Comparison of ENCODE assay signal across 8 cellular contexts in genomic region chr17:68184816-68185436, GRCh38.
DNase-seq lines count a peak whose midpoint lies in the region; ATAC-seq, FAIRE-seq and TF ChIP-seq lines count a peak whose summit lies in the region.

No MANE protein-coding gene starts in this region.

- POLR2A ChIA-PET in activated CD4-positive, alpha-beta T cell treated with anti-CD3 and anti-CD28 coated beads, Interleukin-2, amount 10 ng/mL, durations not matched to agents 7 days and 5 days (lab: Charles Lee), result no interaction called here

- H3K9me3 Mint-ChIP-seq in activated CD4-positive, alpha-beta T cell treated with anti-CD3 and anti-CD28 coated beads, Interleukin-2, amount 10 ng/mL, durations not matched to agents 7 days and 5 days, result peaks cover 2% of the 10 kb centered on the region
- H3K9me3 Mint-ChIP-seq in natural killer cell treated with Interleukin-12 subunit alpha and Interleukin-12 subunit beta and Interleukin-15 and Interleukin-18, amount 100 ng/mL, for 72 hours, result no peaks in the 10 kb centered on the region
- H3K9me3 Mint-ChIP-seq in Calu3 (ENCODE audit: low read depth, unreplicated experiment), result no peaks in the 10 kb centered on the region

- no peak for DNase-seq in GM19239 (ENCODE audit: insufficient read length, low spot score)
- peak; percentile 78 for DNase-seq in activated CD4-positive, alpha-beta T cell treated with anti-CD3 and anti-CD28 coated beads, Interleukin-2, amount 10 ng/mL, durations not matched to agents 7 days and 5 days
- DNase-seq in natural killer cell treated with Interleukin-12 subunit alpha and Interleukin-12 subunit beta and Interleukin-15 and Interleukin-18, amount 100 ng/mL, for 72 hours (ENCODE audit: low spot score), result peak; percentile 85
- no peak for DNase-seq in GF-D8 (lab: John Stamatoyannopoulos, UW)
- no peak for DNase-seq in Calu3
- no peak for DNase-seq in NCI-H1694 treated with DMSO at 0.1 percent for 48 hours (lab: John Stamatoyannopoulos, UW)
- no peak for DNase-seq in Kasumi-1 (lab: John Stamatoyannopoulos, UW)

- peak; percentile 66 for ATAC-seq in HG03039 (IDR thresholded peaks at IDR 0.05; ENCODE audit: unreplicated experiment)
- ATAC-seq in natural killer cell treated with Interleukin-12 subunit alpha and Interleukin-12 subunit beta and Interleukin-15 and Interleukin-18, amount 100 ng/mL, for 72 hours, result peak; percentile 87 to 89

- peaks cover 57% of the 10 kb centered on the region for H3K4me1 Mint-ChIP-seq in activated CD4-positive, alpha-beta T cell treated with anti-CD3 and anti-CD28 coated beads, Interleukin-2, amount 10 ng/mL, durations not matched to agents 7 days and 5 days
- peaks cover 40 to 50% of the 10 kb centered on the region in 2 donors for H3K4me1 Mint-ChIP-seq in natural killer cell treated with Interleukin-12 subunit alpha and Interleukin-12 subunit beta and Interleukin-15 and Interleukin-18, amount 100 ng/mL, for 72 hours (ENCODE audit: low read depth in 2 of 2)
- H3K4me1 Mint-ChIP-seq in Calu3 (ENCODE audit: low read depth, unreplicated experiment), result no peaks in the 10 kb centered on the region

- TF ChIP-seq CTCF in Calu3 (IDR thresholded peaks at IDR 0.05; ENCODE audit: unreplicated experiment), result no peak

- H3K27me3 Mint-ChIP-seq in activated CD4-positive, alpha-beta T cell treated with anti-CD3 and anti-CD28 coated beads, Interleukin-2, amount 10 ng/mL, durations not matched to agents 7 days and 5 days, result peaks cover 3% of the 10 kb centered on the region
- no peaks in the 10 kb centered on the region for H3K27me3 Mint-ChIP-seq in natural killer cell treated with Interleukin-12 subunit alpha and Interleukin-12 subunit beta and Interleukin-15 and Interleukin-18, amount 100 ng/mL, for 72 hours
- H3K27me3 Mint-ChIP-seq in Calu3 (ENCODE audit: unreplicated experiment), result peaks cover 4% of the 10 kb centered on the region

- intact Hi-C loops in Calu3 (cut with micrococcal nuclease; ENCODE audit: unreplicated experiment), result no loop called here

- H3K36me3 Mint-ChIP-seq in activated CD4-positive, alpha-beta T cell treated with anti-CD3 and anti-CD28 coated beads, Interleukin-2, amount 10 ng/mL, durations not matched to agents 7 days and 5 days (ENCODE audit: low read depth), result peaks cover 4% of the 10 kb centered on the region
- H3K36me3 Mint-ChIP-seq in natural killer cell treated with Interleukin-12 subunit alpha and Interleukin-12 subunit beta and Interleukin-15 and Interleukin-18, amount 100 ng/mL, for 72 hours, result no peaks in the 10 kb centered on the region
- H3K36me3 Mint-ChIP-seq in Calu3 (ENCODE audit: insufficient read depth, unreplicated experiment), result no peaks in the 10 kb centered on the region

- peak; percentile 91 for FAIRE-seq in GM19239 (lab: Jason Lieb, UNC)

- CTCF ChIA-PET in activated CD4-positive, alpha-beta T cell treated with anti-CD3 and anti-CD28 coated beads, Interleukin-2, amount 10 ng/mL, durations not matched to agents 7 days and 5 days (lab: Charles Lee), result interaction anchor here (1.2 to 4.1 kb wide), 4 partner anchors 9 to 45 kb away, joined by 3 to 30 read pairs (median 5); no protein-coding TSS in a partner anchor
- CTCF ChIA-PET in Calu3 (lab: Charles Lee), result no interaction called here

- no TSS peak for BruUV-seq in Calu3 (replicated peaks; lab: Mats Ljungman, UMichigan)

- peak overlapping the region; percentile 89 for H3K27ac Mint-ChIP-seq in activated CD4-positive, alpha-beta T cell treated with anti-CD3 and anti-CD28 coated beads, Interleukin-2, amount 10 ng/mL, durations not matched to agents 7 days and 5 days
- H3K27ac Mint-ChIP-seq in natural killer cell treated with Interleukin-12 subunit alpha and Interleukin-12 subunit beta and Interleukin-15 and Interleukin-18, amount 100 ng/mL, for 72 hours, result peak overlapping the region; percentile 63 to 89
- no peak overlapping the region for H3K27ac Mint-ChIP-seq in Calu3 (ENCODE audit: unreplicated experiment)

- peak overlapping the region; percentile 35 for H3K4me3 Mint-ChIP-seq in activated CD4-positive, alpha-beta T cell treated with anti-CD3 and anti-CD28 coated beads, Interleukin-2, amount 10 ng/mL, durations not matched to agents 7 days and 5 days
- H3K4me3 Mint-ChIP-seq in natural killer cell treated with Interleukin-12 subunit alpha and Interleukin-12 subunit beta and Interleukin-15 and Interleukin-18, amount 100 ng/mL, for 72 hours, result peak overlapping the region; percentile 67
- no peak overlapping the region for H3K4me3 Mint-ChIP-seq in Calu3 (ENCODE audit: low read depth, unreplicated experiment)

Comparison
In these comparisons a context has a peak if more than half of its experiments do, and no peak if none do; other contexts are left out.
1. DNase-seq: peak in activated CD4-positive, alpha-beta T cell treated with anti-CD3 and anti-CD28 coated beads, Interleukin-2, amount 10 ng/mL, durations not matched to agents 7 days and 5 days (single experiment) and natural killer cell treated with Interleukin-12 subunit alpha and Interleukin-12 subunit beta and Interleukin-15 and Interleukin-18, amount 100 ng/mL, for 72 hours (single experiment); none in GM19239 (single experiment), GF-D8 (single experiment), Calu3 (single experiment), NCI-H1694 treated with DMSO at 0.1 percent for 48 hours (single experiment) and Kasumi-1 (0 of 2).